Comparison of ENCODE assay signal across 10 cellular contexts in genomic region chr16:89562939-89563338, GRCh38. TPM values are rescaled to one million over a fixed set of nuclear protein-coding genes. Genes with fewer than 3 reads are reported as not detected.
DNase-seq lines count a peak whose midpoint lies in the region; ATAC-seq and TF ChIP-seq lines count a peak whose summit lies in the region.
"Had no signal": no experiment of that assay in that cellular context is flagged by ENCODE, and none has a peak within 500 bp of the region (broad histone marks: within the 10 kb centered on the region; RNA-seq: fewer than 3 reads in every experiment).

No MANE protein-coding gene starts in this region.

- peaks cover 48% of the 10 kb centered on the region for H3K36me3 Mint-ChIP-seq in activated CD4-positive, alpha-beta T cell treated with anti-CD3 and anti-CD28 coated beads for 36 hours (ENCODE audit: low read depth)

- H3K36me3 ChIP-seq in OCI-LY3 (replicated peaks; ENCODE audit: low read depth, low read length) (peaks cover 40% of the 10 kb centered on the region), H7 (replicated peaks; ENCODE audit: control insufficient read depth, insufficient read depth, low read length) (peaks cover 30% of the 10 kb centered on the region)

- intact Hi-C loops in activated CD4-positive, alpha-beta T cell treated with anti-CD3 and anti-CD28 coated beads for 36 hours (cut with DNase I, micrococcal nuclease) = loop anchor here (5.0 kb wide), 2 partner anchors 76 to 761 kb away; partner anchors contain the start of gene CDT1 (in 1 of the 2)

- H3K4me2 ChIP-seq in OCI-LY3 (ENCODE audit: low read length) = peak overlapping the region; percentile 99

- H3K27ac ChIP-seq in OCI-LY3 (ENCODE audit: low read length) = peak overlapping the region; percentile 57; the same call in 1 of the 2 replicates
- H3K27ac ChIP-seq: left ventricle myocardium inferior had no signal

- ATAC-seq in activated CD4-positive, alpha-beta T cell treated with anti-CD3 and anti-CD28 coated beads for 36 hours = no peak
- ATAC-seq in GM18870 (IDR thresholded peaks at IDR 0.05; ENCODE audit: unreplicated experiment) = no peak

- H3K9me3 Mint-ChIP-seq in activated CD4-positive, alpha-beta T cell treated with anti-CD3 and anti-CD28 coated beads for 36 hours (ENCODE audit: low read depth) = no peaks in the 10 kb centered on the region

- H3K4me1 ChIP-seq in OCI-LY3 (ENCODE audit: low read length) = peaks cover 42% of the 10 kb centered on the region

- H3K79me2 ChIP-seq in OCI-LY3 (ENCODE audit: low read length) = peaks cover 36% of the 10 kb centered on the region

- H3K27me3 ChIP-seq in OCI-LY3 (ENCODE audit: low read depth, low read length) = no peaks in the 10 kb centered on the region
- no peaks in the 10 kb centered on the region; the same call in 1 of the 2 replicates for H3K27me3 ChIP-seq in H7 (ENCODE audit: control insufficient read depth, insufficient read depth, low read length)

- CTCF ChIA-PET in activated CD4-positive, alpha-beta T cell treated with anti-CD3 and anti-CD28 coated beads for 36 hours (lab: Charles Lee) = interaction anchor here (0.7 kb wide), 1 partner anchor 1784 kb away, joined by 3 read pairs; no protein-coding TSS in a partner anchor

- H3K4me3 Mint-ChIP-seq in activated CD4-positive, alpha-beta T cell treated with anti-CD3 and anti-CD28 coated beads for 36 hours = peak overlapping the region; percentile 95

- POLR2A ChIA-PET in activated CD4-positive, alpha-beta T cell treated with anti-CD3 and anti-CD28 coated beads for 36 hours (lab: Charles Lee) = interaction anchor here (0.7 to 1.0 kb wide), 2 partner anchors 55 to 73 kb away, joined by 3 to 4 read pairs; no protein-coding TSS in a partner anchor

- H3K4me3 ChIP-seq in OCI-LY3 (ENCODE audit: low read length) = 0 out of 2 replicates have a peak overlapping the region, but pooled peaks have one; percentile 89
- H3K4me3 ChIP-seq in choroid plexus epithelial cell (ENCODE audit: low read depth, low read length) = peak overlapping the region; percentile 89
- peak overlapping the region; percentile 90 for H3K4me3 ChIP-seq in retinal pigment epithelial cell (ENCODE audit: low read length)
- H3K4me3 ChIP-seq in H7 (ENCODE audit: insufficient read depth, low read depth, low read length) = no peak overlapping the region

- peaks cover 49% of the 10 kb centered on the region for H3K4me1 Mint-ChIP-seq in activated CD4-positive, alpha-beta T cell treated with anti-CD3 and anti-CD28 coated beads for 36 hours

- peak overlapping the region; percentile 92 for H3K27ac Mint-ChIP-seq in activated CD4-positive, alpha-beta T cell treated with anti-CD3 and anti-CD28 coated beads for 36 hours

- no peaks in the 10 kb centered on the region for H3K9me3 ChIP-seq in OCI-LY3 (ENCODE audit: insufficient read depth, low read length)
- H3K9me3 ChIP-seq: left ventricle myocardium inferior had no signal

- DNase-seq in activated CD4-positive, alpha-beta T cell treated with anti-CD3 and anti-CD28 coated beads for 36 hours = no peak
- DNase-seq in activated CD4-positive, alpha-beta T cell treated with anti-CD3 and anti-CD28 coated beads for 48 hours = no peak
- DNase-seq in choroid plexus epithelial cell (ENCODE audit: low read depth) (peak; percentile 60), retinal pigment epithelial cell (ENCODE audit: low read depth) (no peak), NCI-H187 treated with DMSO at 0.1 percent for 48 hours (lab: John Stamatoyannopoulos, UW) (no peak), H7 (no peak)
- DNase-seq: effector memory CD4-positive, alpha-beta T cell; left ventricle myocardium inferior had no signal

- H2AFZ ChIP-seq in OCI-LY3 (ENCODE audit: low read depth, low read length) = no peak overlapping the region

- 0 out of 2 replicates have a peak overlapping the region, but pooled peaks have one; percentile 98 for H3K9ac ChIP-seq in OCI-LY3 (ENCODE audit: low read length)

- H4K20me1 ChIP-seq in OCI-LY3 (ENCODE audit: insufficient read depth, low read length) = peaks cover 54% of the 10 kb centered on the region

- TF ChIP-seq CTCF in OCI-LY3 (IDR thresholded peaks at IDR 0.05; ENCODE audit: low read depth, low read length) (no peak), choroid plexus epithelial cell (conservative IDR thresholded peaks at IDR 0.05; ENCODE audit: low read depth, low read length) (no peak), retinal pigment epithelial cell (conservative IDR thresholded peaks at IDR 0.05; ENCODE audit: low read depth, low read length) (no peak)

- no peaks in the 10 kb centered on the region for H3K27me3 Mint-ChIP-seq in activated CD4-positive, alpha-beta T cell treated with anti-CD3 and anti-CD28 coated beads for 36 hours

RNA-seq across cellular contexts. Expression of gene RPL13, which starts 2.5 kb away (rescaled TPM):
- total RNA-seq in activated CD4-positive, alpha-beta T cell treated with anti-CD3 and anti-CD28 coated beads for 36 hours = 1,000 to 10,000 TPM; 2,518 to 3,038 TPM
- total RNA-seq in H7 (2014; rRNA removed; shearing (Covaris generic)) = 6,334 and 6,497 TPM in 2 replicates

RNA-seq across cellular contexts. Expression of gene CPNE7, which starts 12.6 kb away (rescaled TPM):
- 10 to 100 TPM; 17.3 to 18.7 TPM for total RNA-seq in activated CD4-positive, alpha-beta T cell treated with anti-CD3 and anti-CD28 coated beads for 36 hours
- 5.9 and 11.8 TPM in 2 replicates for total RNA-seq in H7 (2014; rRNA removed; shearing (Covaris generic))
- total RNA-seq: left ventricle myocardium inferior had no signal

RNA-seq across cellular contexts. Expression of gene DPEP1, which starts 50.5 kb away (rescaled TPM):
- not detected for total RNA-seq in activated CD4-positive, alpha-beta T cell treated with anti-CD3 and anti-CD28 coated beads for 36 hours
- total RNA-seq in H7 (2014; rRNA removed; shearing (Covaris generic)) = 2.6 and 2.7 TPM in 2 replicates
- total RNA-seq: left ventricle myocardium inferior had no signal

RNA-seq across cellular contexts. Expression of gene SPG7, which starts 54.7 kb away (rescaled TPM):
- 10 to 100 TPM; 68.6 to 76.7 TPM for total RNA-seq in activated CD4-positive, alpha-beta T cell treated with anti-CD3 and anti-CD28 coated beads for 36 hours
- total RNA-seq in H7 (2014; rRNA removed; shearing (Covaris generic)) = 120 and 161 TPM in 2 replicates
